In the genomic region with DNA sequence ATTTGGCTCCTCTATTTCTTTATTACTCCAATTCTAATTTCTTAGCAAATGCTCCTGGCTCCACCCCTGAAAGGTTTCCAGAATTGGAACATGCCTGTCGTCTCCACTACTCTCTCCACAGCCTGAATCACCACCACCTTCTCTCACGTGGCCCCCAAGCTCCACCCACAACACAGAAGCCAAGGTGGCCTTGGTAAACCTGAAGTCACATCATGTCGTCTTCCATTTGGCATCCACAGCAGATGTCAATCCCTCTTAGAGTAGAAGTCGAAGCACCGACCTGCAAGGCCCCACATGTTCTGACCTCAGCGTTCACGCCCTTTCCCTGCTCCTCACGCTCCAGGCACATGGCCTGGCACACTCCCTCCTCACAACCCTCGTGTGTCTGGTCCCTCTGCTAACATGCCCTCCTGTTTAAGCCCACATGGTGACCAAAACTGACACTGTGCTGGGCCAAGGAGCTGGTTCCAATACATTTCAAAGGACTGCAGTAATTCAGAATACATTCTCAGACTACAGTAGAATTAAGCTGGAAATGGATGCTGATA, we compare ENCODE assay signal across 14 cellular contexts. TPM values are rescaled to one million over a fixed set of nuclear protein-coding genes. Genes with fewer than 3 reads are reported as not detected.
DNase-seq lines count a peak whose midpoint lies in the region; ATAC-seq, FAIRE-seq and TF ChIP-seq lines count a peak whose summit lies in the region.
"Had no signal": no experiment of that assay in that cellular context is flagged by ENCODE, and none has a peak within 500 bp of the region (broad histone marks: within the 10 kb centered on the region; RNA-seq: fewer than 3 reads in every experiment).

No MANE protein-coding gene starts in this region.

- TF ChIP-seq POLR2A in HCT116 (IDR thresholded peaks at IDR 0.05; ENCODE audit: borderline replicate concordance, extremely low read depth, insufficient read depth, insufficient read length) (no peak), K562 (conservative IDR thresholded peaks at IDR 0.05) (no peak)

- H3K9me2 ChIP-seq in HCT116 (ENCODE audit: insufficient read depth), result no peaks in the 10 kb centered on the region

- H3K4me3 ChIP-seq in HCT116 (replicated peaks in 1 of 2; ENCODE audit: low read depth in 1 of 2, low read length in 2 of 2), result no peak overlapping the region
- H3K4me3 ChIP-seq in K562, result no peak overlapping the region
- H3K4me3 ChIP-seq in HAP-1, result no peak overlapping the region
- no peak overlapping the region for H3K4me3 ChIP-seq in effector memory CD4-positive, alpha-beta T cell (ENCODE audit: insufficient read depth, low read depth, low read length, poor library complexity, severe bottlenecking)

- BruUV-seq in HCT116 (replicated peaks; lab: Mats Ljungman, UMichigan) (no TSS peak), K562 (replicated peaks; lab: Mats Ljungman, UMichigan) (no TSS peak)

- intact Hi-C loops in HCT116 (cut with micrococcal nuclease), result no loop called here
- intact Hi-C loops in K562 (cut with micrococcal nuclease), result no loop called here

- no peaks in the 10 kb centered on the region for H4K20me1 ChIP-seq in HCT116 (ENCODE audit: insufficient read depth)
- H4K20me1 ChIP-seq in K562 (replicated peaks; ENCODE audit: control insufficient read depth, insufficient read depth, low read length), result no peaks in the 10 kb centered on the region

- no peak overlapping the region for H3K27ac ChIP-seq in HCT116 (ENCODE audit: low read depth, low read length)
- no peak overlapping the region for H3K27ac ChIP-seq in K562 (ENCODE audit: extremely low read depth, low read depth, low read length)
- no peak overlapping the region for H3K27ac ChIP-seq in effector memory CD4-positive, alpha-beta T cell (ENCODE audit: insufficient read depth, low read length, poor library complexity, severe bottlenecking)
- H3K27ac ChIP-seq: KMS-11 had no signal

- no peak for DNase-seq in HCT116 (ENCODE audit: low read depth, low spot score)
- DNase-seq in K562 (ENCODE audit: extremely low read depth in 1 of 4, low spot score in 3 of 4), result no peak
- no peak for DNase-seq in HAP-1 (ENCODE audit: low spot score in 2 of 2)
- no peak for DNase-seq in COLO668 (lab: John Stamatoyannopoulos, UW; ENCODE audit: unreplicated experiment)
- no peak for DNase-seq in effector memory CD4-positive, alpha-beta T cell
- DNase-seq: CD8-positive, alpha-beta memory T cell; DMS53; GF-D8; HFFc6 had no signal

- RAD21 ChIA-PET in HCT116 (lab: Charles Lee; ENCODE audit: low non-redundant PET in 1 of 2, low total read pairs in 2 of 2, uncharacterized antibody in 2 of 2, unreplicated experiment in 2 of 2), result no interaction called here

- in situ Hi-C loops in K562 (cut with MboI) (no loop called here), HAP-1 (cut with MboI; ENCODE audit: low sequenced_read_pairs) (no loop called here)

- TF ChIP-seq RAD21 in HCT116 (IDR thresholded peaks at IDR 0.05; ENCODE audit: low read depth) (no peak), Ishikawa (IDR thresholded peaks at IDR 0.05; ENCODE audit: low read depth) (no peak), K562 (CRISPR knock-in tag; conservative IDR thresholded peaks at IDR 0.05 in 1 of 2, IDR thresholded peaks at IDR 0.05 in 1 of 2) (no peak)

- TF ChIP-seq CTCF in HCT116 (IDR thresholded peaks at IDR 0.05 in 2 of 3, conservative IDR thresholded peaks at IDR 0.05 in 1 of 3; ENCODE audit: borderline replicate concordance in 1 of 3, insufficient read depth in 1 of 3, low read depth in 2 of 3, low read length in 2 of 3) (no peak), K562 (IDR thresholded peaks at IDR 0.05 in 2 of 3, conservative IDR thresholded peaks at IDR 0.05 in 1 of 3; ENCODE audit: insufficient read depth in 2 of 3, low read depth in 1 of 3, low read length in 3 of 3) (no peak)

- POLR2A ChIA-PET in HCT116 (lab: Charles Lee) (no interaction called here), K562 (lab: Yijun Ruan, JAX) (no interaction called here)

- H3K36me3 ChIP-seq in HCT116 (ENCODE audit: control insufficient read depth in 1 of 2, insufficient read depth in 2 of 2, low read length in 2 of 2) (no peaks in the 10 kb centered on the region), K562 (ENCODE audit: control insufficient read depth, insufficient read depth, low read length) (no peaks in the 10 kb centered on the region), HAP-1 (replicated peaks) (no peaks in the 10 kb centered on the region)
- H3K36me3 ChIP-seq in effector memory CD4-positive, alpha-beta T cell (ENCODE audit: control insufficient read depth, insufficient read depth, low read length), result no peaks in the 10 kb centered on the region

- H3K79me2 ChIP-seq in HCT116 (ENCODE audit: insufficient read depth, low read length) (no peaks in the 10 kb centered on the region), K562 (ENCODE audit: control insufficient read depth, insufficient read depth, low read length) (no peaks in the 10 kb centered on the region)

- CTCF ChIA-PET in HCT116 (lab: Charles Lee), result interaction anchor here (0.5 kb wide), 1 partner anchor 262 kb away, joined by 3 read pairs; no protein-coding TSS in a partner anchor
- CTCF ChIA-PET in K562 (lab: Yijun Ruan, JAX; ENCODE audit: low intra/inter-chr PET ratio), result no interaction called here

- H2AFZ ChIP-seq in HCT116 (ENCODE audit: low read depth, low read length, poor library complexity, severe bottlenecking), result no peak overlapping the region
- no peak overlapping the region for H2AFZ ChIP-seq in K562 (ENCODE audit: low read depth, low read length)

- no peaks in the 10 kb centered on the region for H3K27me3 ChIP-seq in HCT116 (ENCODE audit: insufficient read depth, low read length)
- H3K27me3 ChIP-seq in K562 (ENCODE audit: control insufficient read depth in 2 of 2, insufficient read depth in 2 of 2, low read length in 2 of 2), result peaks cover 0 to 51% of the 10 kb centered on the region in 2 experiments; a peak in 3 of 5 replicates
- no peaks in the 10 kb centered on the region for H3K27me3 ChIP-seq in HAP-1 (ENCODE audit: low read depth)
- H3K27me3 ChIP-seq in effector memory CD4-positive, alpha-beta T cell (replicated peaks; ENCODE audit: control insufficient read depth, insufficient read depth, low read length, poor library complexity, severe bottlenecking), result no peaks in the 10 kb centered on the region

- WGBS in K562 (ENCODE audit: insufficient coverage, low coverage, missing lambda C conversion rate), result 6% methylated on average over 9 of the region's 9 CpGs

- H3K9ac ChIP-seq in HCT116 (ENCODE audit: low read length) (no peak overlapping the region), K562 (ENCODE audit: insufficient read depth in 1 of 2, low read depth in 2 of 2, low read length in 2 of 2) (no peak overlapping the region)
- H3K9ac ChIP-seq: KMS-11 had no signal

- H3K9me3 ChIP-seq in HCT116 (ENCODE audit: control insufficient read depth in 1 of 2, insufficient read depth in 1 of 2, low read depth in 1 of 2, low read length in 2 of 2), result no peaks in the 10 kb centered on the region
- H3K9me3 ChIP-seq in K562 (replicated peaks; ENCODE audit: control insufficient read depth, insufficient read depth, low read depth, low read length), result no peaks in the 10 kb centered on the region
- no peaks in the 10 kb centered on the region for H3K9me3 ChIP-seq in HAP-1
- H3K9me3 ChIP-seq in effector memory CD4-positive, alpha-beta T cell (ENCODE audit: control insufficient read depth, low read length), result no peaks in the 10 kb centered on the region

- no peak for TF ChIP-seq EP300 in Ishikawa (IDR thresholded peaks at IDR 0.05; ENCODE audit: borderline replicate concordance)
- no peak for TF ChIP-seq EP300 in K562 (IDR thresholded peaks at IDR 0.05; ENCODE audit: low read length)

- no peak for FAIRE-seq in K562 (lab: Jason Lieb, UNC)
- FAIRE-seq: A204.1, H54 had no signal

- ATAC-seq in HCT116 (no peak), K562 (no peak), GM21619 (IDR thresholded peaks at IDR 0.05; ENCODE audit: unreplicated experiment) (no peak)

- no peaks in the 10 kb centered on the region for H3K9me1 ChIP-seq in K562 (ENCODE audit: control insufficient read depth, insufficient read depth, low read length)

- no peak overlapping the region for H3K4me2 ChIP-seq in HCT116 (ENCODE audit: low read length)
- no peak overlapping the region for H3K4me2 ChIP-seq in K562 (ENCODE audit: insufficient read depth, low read length)
- H3K4me2 ChIP-seq: KMS-11 had no signal

- peaks cover 7 to 14% of the 10 kb centered on the region in 2 experiments for H3K4me1 ChIP-seq in HCT116 (ENCODE audit: control insufficient read depth in 1 of 2, insufficient read depth in 2 of 2, low read length in 2 of 2)
- peaks cover 0 to 4% of the 10 kb centered on the region in 2 experiments; a peak in 2 of 5 replicates for H3K4me1 ChIP-seq in K562 (replicated peaks in 1 of 2; ENCODE audit: control insufficient read depth in 2 of 2, insufficient read depth in 2 of 2, low read length in 2 of 2)
- no peaks in the 10 kb centered on the region for H3K4me1 ChIP-seq in HAP-1
- no peaks in the 10 kb centered on the region for H3K4me1 ChIP-seq in effector memory CD4-positive, alpha-beta T cell (ENCODE audit: control insufficient read depth, insufficient read depth, low read length, poor library complexity, severe bottlenecking)

TF ChIP-seq in HCT116, 20 proteins besides CTCF, POLR2A, EP300 and RAD21 (continues in another document):
- TF ChIP-seq CEBPB (IDR thresholded peaks at IDR 0.05; ENCODE audit: low read depth), result no peak

TF ChIP-seq in Ishikawa, 13 proteins besides CTCF, POLR2A, EP300 and RAD21 (continues in another document):
- no peak for TF ChIP-seq FOXM1 (IDR thresholded peaks at IDR 0.05; ENCODE audit: borderline replicate concordance, low read depth)

RNA-seq across cellular contexts. Expression of a gene that starts 56.3 kb away (rescaled TPM):
- total RNA-seq in HCT116 (2021; ENCODE audit: unreplicated experiment), result 79.1 TPM
- polyA plus RNA-seq in HCT116 (2012), result 53.8 and 67.7 TPM in 2 replicates
- total RNA-seq in K562 (2011; cell fraction: chromatin; rRNA removed; ENCODE audit: low replicate concordance), result 0.90 and 3.6 TPM in 2 replicates
- 3.3 and 3.7 TPM in 2 replicates for total RNA-seq in K562 (2011; cell fraction: nucleolus; rRNA removed)
- 0.95 and 1.2 TPM in 2 replicates for total RNA-seq in K562 (2011; cell fraction: nucleoplasm; rRNA removed)
- 0.24 TPM in 1 of 2 replicates, not detected in the other for total RNA-seq in K562 (2014; rRNA removed)
- 0.07 and 0.26 TPM in 2 replicates for total RNA-seq in K562 (2014; rRNA removed; fragmentation: Illumina TruSeq; extraction: Trizol)
- 0.11 and 0.14 TPM in 2 replicates for total RNA-seq in K562 (2015; rRNA removed; fragmentation: Illumina TruSeq; extraction: Trizol)
- 0.78 and 0.82 TPM in 2 replicates for total RNA-seq in K562 (2021)
- polyA plus RNA-seq in K562 (2011; rRNA removed), result 0.13 and 0.30 TPM in 2 replicates
- polyA plus RNA-seq in K562 (2011; cell fraction: cytosol; rRNA removed), result 0.13 and 0.57 TPM in 2 replicates
- 0.60 and 1.4 TPM in 2 replicates for polyA plus RNA-seq in K562 (2011; cell fraction: nucleus; rRNA removed)
- polyA plus RNA-seq in K562 (2012), result 0.39 and 0.80 TPM in 2 replicates
- 0.15 and 0.37 TPM in 2 replicates for polyA plus RNA-seq in K562 (2014; fragmentation: Illumina TruSeq; extraction: Trizol)
- not detected for polyA plus RNA-seq in K562 (2014; fragmentation: Nextera tagmentation; extraction: Ambion mirVana)
- 0.08 and 0.32 TPM in 2 replicates for polyA plus RNA-seq in K562 (2014; rRNA removed)
- polyA minus RNA-seq in K562 (2011; rRNA and poly(A)+ RNA removed), result 0.25 and 0.36 TPM in 2 replicates
- polyA minus RNA-seq in K562 (2011; cell fraction: cytosol; rRNA and poly(A)+ RNA removed), result 0.29 and 1.6 TPM in 2 replicates
- 1.2 and 1.3 TPM in 2 replicates for polyA minus RNA-seq in K562 (2011; cell fraction: nucleus; rRNA and poly(A)+ RNA removed)

Comparison
In these comparisons a context has a peak if more than half of its experiments do, and no peak if none do; other contexts are left out.
1. RNA of a gene that starts 56.3 kb away (total RNA-seq): 79.1 TPM in HCT116 (single experiment); 0.07 to 3.7 TPM in K562; every median in the first group is over 10 times any median in the second.